Comparison of ENCODE assay signal across 29 cellular contexts in genomic region chr10:48594371-48594770, GRCh38. TPM values are rescaled to one million over a fixed set of nuclear protein-coding genes. Genes with fewer than 3 reads are reported as not detected.
DNase-seq lines count a peak whose midpoint lies in the region; ATAC-seq and TF ChIP-seq lines count a peak whose summit lies in the region.
"Had no signal": no experiment of that assay in that cellular context is flagged by ENCODE, and none has a peak within 500 bp of the region (broad histone marks: within the 10 kb centered on the region; RNA-seq: fewer than 3 reads in every experiment).

No MANE protein-coding gene starts in this region.

- dilution Hi-C loops in IMR-90 (cut with HindIII; ENCODE audit: low sequenced_read_pairs, unreplicated experiment): no loop called here

- H3K9ac ChIP-seq in IMR-90 (ENCODE audit: low read depth, low read length): no peak overlapping the region
- H3K9ac ChIP-seq: GM23248 had no signal

- no peak for TF ChIP-seq RAD21 in IMR-90 (IDR thresholded peaks at IDR 0.05; ENCODE audit: low read length)

- peak overlapping the region in 1 of 2 experiments; percentile 43; a peak in 2 of 4 replicates for H4K8ac ChIP-seq in IMR-90 (ENCODE audit: low read depth in 2 of 2, low read length in 2 of 2)

- CTCF ChIA-PET in IMR-90 (lab: Yijun Ruan, JAX): interaction anchor here (0.7 kb wide), 1 partner anchor 307 kb away, joined by 3 read pairs; no protein-coding TSS in a partner anchor

- H3K18ac ChIP-seq in IMR-90 (ENCODE audit: low read depth, low read length): no peak overlapping the region

- H3K27me3 ChIP-seq in IMR-90 (ENCODE audit: control insufficient read depth, insufficient read depth, low read length) (no peaks in the 10 kb centered on the region), dorsolateral prefrontal cortex (no peaks in the 10 kb centered on the region)
- H3K27me3 ChIP-seq: breast epithelium, hepatocyte, ovary, upper lobe of right lung had no signal

- H3K4me3 ChIP-seq in IMR-90 (ENCODE audit: insufficient read depth, low read depth, low read length) (no peak overlapping the region), dorsolateral prefrontal cortex (no peak overlapping the region)
- H3K4me3 ChIP-seq: breast epithelium, GM23248, hepatocyte, lung, ovary, upper lobe of right lung had no signal

- ATAC-seq in Right ventricle myocardium inferior (no peak), IMR-90 (ENCODE audit: low read depth) (no peak), HG02763 (IDR thresholded peaks at IDR 0.05; ENCODE audit: unreplicated experiment) (no peak)
- ATAC-seq: HepG2; left cardiac atrium; stimulated activated effector memory CD8-positive, alpha-beta T cell treated with anti-CD3 and anti-CD28 coated beads, Interleukin-12 subunit alpha, Interleukin-12 subunit beta, amount 100 ng/mL, for 72 hours; upper lobe of right lung had no signal

- H3K23ac ChIP-seq in IMR-90 (ENCODE audit: low read depth, low read length): no peak overlapping the region

- H3K27ac ChIP-seq in IMR-90 (ENCODE audit: insufficient read depth, low read length) (no peak overlapping the region), dorsolateral prefrontal cortex (peak overlapping the region in 12 of 59 donors; percentile 27 to 60 (median 46))
- H3K27ac ChIP-seq: breast epithelium, epithelial cell of prostate, GM23248, hepatocyte, ovary, upper lobe of right lung had no signal

- H3K79me1 ChIP-seq in IMR-90 (ENCODE audit: low read depth in 1 of 2, low read length in 2 of 2): peaks cover 28 to 91% of the 10 kb centered on the region in 2 experiments

- peaks cover 1% of the 10 kb centered on the region; the same call in 1 of the 2 replicates for H3K36me3 ChIP-seq in IMR-90 (ENCODE audit: control insufficient read depth, insufficient read depth, low read length)
- H3K36me3 ChIP-seq: breast epithelium, ovary, upper lobe of right lung had no signal

- peak overlapping the region; percentile 36; the same call in 1 of the 2 replicates for H3K4ac ChIP-seq in IMR-90 (ENCODE audit: low read depth, low read length)

- H2AK5ac ChIP-seq in IMR-90 (ENCODE audit: low read depth, low read length): 0 out of 2 replicates have a peak overlapping the region, but pooled peaks have one; percentile 14

- H3K9me3 ChIP-seq in IMR-90 (ENCODE audit: control insufficient read depth, insufficient read depth, low read length): no peaks in the 10 kb centered on the region
- H3K9me3 ChIP-seq: breast epithelium, ovary, upper lobe of right lung had no signal

- H2BK120ac ChIP-seq in IMR-90 (ENCODE audit: low read depth, low read length): no peak overlapping the region; the same call in 1 of the 2 replicates

- H3K14ac ChIP-seq in IMR-90 (replicated peaks; ENCODE audit: low read depth, low read length): peak overlapping the region; percentile 33; the same call in 1 of the 2 replicates

- no peak overlapping the region for H3K4me2 ChIP-seq in IMR-90 (ENCODE audit: low read depth, low read length)
- H3K4me2 ChIP-seq: hepatocyte had no signal

- TF ChIP-seq CTCF in IMR-90 (conservative IDR thresholded peaks at IDR 0.05; ENCODE audit: low read depth, low read length) (no peak), dorsolateral prefrontal cortex (IDR thresholded peaks at IDR 0.05 in 54 of 56, conservative IDR thresholded peaks at IDR 0.05 in 2 of 56; ENCODE audit: low read depth in 1 of 56, partially characterized antibody in 56 of 56) (no peak)

- no peak overlapping the region for H2BK15ac ChIP-seq in IMR-90 (ENCODE audit: low read depth, low read length)

- no peak overlapping the region for H4K5ac ChIP-seq in IMR-90 (ENCODE audit: low read depth, low read length)

- BruUV-seq in IMR-90 (replicated peaks; lab: Mats Ljungman, UMichigan): no TSS peak

- peaks cover 27% of the 10 kb centered on the region for H3K9me1 ChIP-seq in IMR-90 (ENCODE audit: insufficient read depth, low read length)

- peaks cover 25% of the 10 kb centered on the region for H3K4me1 ChIP-seq in IMR-90 (ENCODE audit: control insufficient read depth, insufficient read depth, low read length)
- H3K4me1 ChIP-seq: breast epithelium, upper lobe of right lung had no signal

- H2AK9ac ChIP-seq in IMR-90 (replicated peaks; ENCODE audit: low read depth, low read length, poor library complexity): no peak overlapping the region

- no peak for TF ChIP-seq POLR2A in IMR-90 (IDR thresholded peaks at IDR 0.05; ENCODE audit: low read depth, low read length)

- peak overlapping the region; percentile 18 for H2BK5ac ChIP-seq in IMR-90 (ENCODE audit: low read depth, low read length, poor library complexity, severe bottlenecking)

- H4K20me1 ChIP-seq in IMR-90 (ENCODE audit: insufficient read depth, low read length): peaks cover 10% of the 10 kb centered on the region; the same call in 1 of the 2 replicates

- peak; percentile 14 for DNase-seq in cardiac septum (ENCODE audit: low spot score)
- no peak for DNase-seq in Right ventricle myocardium inferior (ENCODE audit: missing footprints)
- DNase-seq in IMR-90: no peak
- DNase-seq in ecto neural progenitor cell (ENCODE audit: low spot score): peak; percentile 38
- peak; percentile 8 for DNase-seq in superior temporal gyrus (ENCODE audit: extremely low spot score)
- no peak for DNase-seq in dorsolateral prefrontal cortex
- DNase-seq in amygdala (lab: John Stamatoyannopoulos, UW): no peak
- DNase-seq: activated CD4-positive, alpha-beta memory T cell treated with anti-CD3 and anti-CD28 coated beads, Interleukin-2, amount 10 ng/mL, durations not matched to agents 7 days and 5 days; activated CD4-positive, CD25-positive, alpha-beta regulatory T cell treated with anti-CD3 and anti-CD28 coated beads, Interleukin-2, amount 50 U/mL, for 72 hours; activated naive CD4-positive, alpha-beta T cell treated with anti-CD3 and anti-CD28 coated beads, Interleukin-2, amount 50 U/mL, for 16 hours; activated T-cell treated with anti-CD3 and anti-CD28 coated beads for 4 hours; effector CD4-positive, alpha-beta T cell; GM23248; immature natural killer cell; Karpas-422; left cardiac atrium; NCI-H1436 treated with DMSO at 0.1 percent for 48 hours; NCI-H524 treated with DMSO at 0.1 percent for 48 hours; ovary; SHP77 treated with DMSO at 0.1 percent for 48 hours; upper lobe of right lung had no signal

- intact Hi-C loops in cardiac septum (cut with DNase I) (no loop called here), Right ventricle myocardium inferior (cut with DNase I) (no loop called here), IMR-90 (cut with micrococcal nuclease) (no loop called here), dorsolateral prefrontal cortex (cut with DNase I) (no loop called here)

- POLR2A ChIA-PET in IMR-90 (lab: Charles Lee; ENCODE audit: unreplicated experiment): interaction anchor here (1.2 kb wide), 1 partner anchor 13 kb away, joined by 4 read pairs; no protein-coding TSS in a partner anchor

- no peak overlapping the region for H3K56ac ChIP-seq in IMR-90 (ENCODE audit: extremely low read depth, insufficient read depth, low read length)

- in situ Hi-C loops in IMR-90 (cut with MboI; ENCODE audit: low sequenced_read_pairs): no loop called here

- no peak overlapping the region for H2AFZ ChIP-seq in IMR-90 (replicated peaks; ENCODE audit: low read length, poor library complexity)
- H2AFZ ChIP-seq: GM23248, hepatocyte had no signal

- WGBS in IMR-90 (ENCODE audit: extremely low coverage in 2 of 2, insufficient read length in 1 of 2), 2 experiments: no CpG with 5 or more reads among the region's 4 CpGs

- no peak overlapping the region for H2BK20ac ChIP-seq in IMR-90 (ENCODE audit: low read depth, low read length)

- H4K91ac ChIP-seq in IMR-90 (ENCODE audit: insufficient read depth, low read depth, low read length): 0 out of 2 replicates have a peak overlapping the region, but pooled peaks have one; percentile 24

TF ChIP-seq in IMR-90, 13 proteins besides CTCF, POLR2A, EP300 and RAD21:
- TF ChIP-seq MXI1 (IDR thresholded peaks at IDR 0.05; ENCODE audit: borderline replicate concordance, low read depth, low read length): no peak
- no peak for TF ChIP-seq MAFK (IDR thresholded peaks at IDR 0.05; ENCODE audit: low read depth, low read length)
- TF ChIP-seq RFX5 (IDR thresholded peaks at IDR 0.05; ENCODE audit: low read depth, low read length): no peak
- TF ChIP-seq BHLHE40 (IDR thresholded peaks at IDR 0.05; ENCODE audit: low read depth, low read length): no peak
- TF ChIP-seq CHD1 (IDR thresholded peaks at IDR 0.05; ENCODE audit: low read depth, low read length): no peak
- no peak for TF ChIP-seq FOS (IDR thresholded peaks at IDR 0.05; ENCODE audit: low read depth, low read length)
- no peak for TF ChIP-seq ELK1 (IDR thresholded peaks at IDR 0.05; ENCODE audit: borderline replicate concordance, low read depth, low read length)
- no peak for TF ChIP-seq NFE2L2 (IDR thresholded peaks at IDR 0.05; ENCODE audit: low read depth, low read length)
- no peak for TF ChIP-seq MAZ (IDR thresholded peaks at IDR 0.05; ENCODE audit: borderline replicate concordance, low read depth, low read length)
- TF ChIP-seq RCOR1 (IDR thresholded peaks at IDR 0.05; ENCODE audit: insufficient replicate concordance, low read length): no peak
- no peak for TF ChIP-seq CEBPB (IDR thresholded peaks at IDR 0.05; ENCODE audit: low read depth, low read length)
- no peak for TF ChIP-seq USF2 (IDR thresholded peaks at IDR 0.05; ENCODE audit: low read depth, low read length)
- no peak for TF ChIP-seq SMC3 (IDR thresholded peaks at IDR 0.05; ENCODE audit: low read depth, low read length)

RNA-seq across cellular contexts. Expression of gene ARHGAP22, which starts 10.5 kb away (rescaled TPM):
- 4.4 TPM for total RNA-seq in cardiac septum
- total RNA-seq in Right ventricle myocardium inferior: 3.5 TPM
- total RNA-seq in IMR-90 (2012; rRNA removed): 28.3 and 35.3 TPM in 2 replicates
- polyA plus RNA-seq in IMR-90 (2012; rRNA removed): 30.2 and 34.0 TPM in 2 replicates
- 18.9 and 22.2 TPM in 2 replicates for polyA plus RNA-seq in IMR-90 (2012; cell fraction: cytosol; rRNA removed)
- polyA plus RNA-seq in IMR-90 (2012; cell fraction: nucleus; rRNA removed; ENCODE audit: low replicate concordance): 58.0 and 67.0 TPM in 2 replicates
- 100 to 1,000 TPM in 1 of 120 experiments, 10 to 100 TPM in 119; 17.5 to 100 (median 34.4) TPM for total RNA-seq in dorsolateral prefrontal cortex
- total RNA-seq: T-helper 2 cell treated with Interferon-gamma antibody and Interleukin-4, amounts not matched to agents 100 ng/mL and 5 ng/mL, for 36 hours had no signal
- polyA plus RNA-seq: immature natural killer cell had no signal

Comparison
In these comparisons a context has a peak if more than half of its experiments do, and no peak if none do; other contexts are left out.
1. DNase-seq: peak in cardiac septum (single experiment), ecto neural progenitor cell (single experiment) and superior temporal gyrus (single experiment); none in Right ventricle myocardium inferior (single experiment), IMR-90 (single experiment), dorsolateral prefrontal cortex (0 of 10) and amygdala (0 of 56).